ENCODE assay signal across 1 cellular context in genomic region chr1:16142383-16142995, GRCh38.
TF ChIP-seq lines count a peak whose summit lies in the region.

No MANE protein-coding gene starts in this region.

TF ChIP-seq in HCT116, 20 proteins besides CTCF, POLR2A, EP300 and RAD21:
- TF ChIP-seq FOSL1 (IDR thresholded peaks at IDR 0.05; ENCODE audit: low read depth), result no peak
- no peak for TF ChIP-seq SRF (IDR thresholded peaks at IDR 0.05; ENCODE audit: low read depth)
- no peak for TF ChIP-seq SP1 (IDR thresholded peaks at IDR 0.05; ENCODE audit: low read depth)
- TF ChIP-seq YY1 (IDR thresholded peaks at IDR 0.05; ENCODE audit: extremely low read depth, insufficient replicate concordance, low read depth, low read length), result no peak
- TF ChIP-seq REST (IDR thresholded peaks at IDR 0.05; ENCODE audit: low read depth), result no peak
- TF ChIP-seq EZH2 (IDR thresholded peaks at IDR 0.05), result no peak
- TF ChIP-seq EZH2phosphoT487 (IDR thresholded peaks at IDR 0.05; ENCODE audit: borderline replicate concordance), result no peak
- TF ChIP-seq TCF7L2 (IDR thresholded peaks at IDR 0.05; ENCODE audit: borderline replicate concordance, extremely low read depth, insufficient read depth, insufficient read length), result no peak
- no peak for TF ChIP-seq ZBTB33 (IDR thresholded peaks at IDR 0.05; ENCODE audit: extremely low read depth, insufficient replicate concordance, low read length)
- no peak for TF ChIP-seq CBX3 (IDR thresholded peaks at IDR 0.05; ENCODE audit: low read depth)
- TF ChIP-seq SIN3A (IDR thresholded peaks at IDR 0.05; ENCODE audit: low read depth), result no peak
